17 cellular contexts compared by ENCODE assay signal in the genomic region with DNA sequence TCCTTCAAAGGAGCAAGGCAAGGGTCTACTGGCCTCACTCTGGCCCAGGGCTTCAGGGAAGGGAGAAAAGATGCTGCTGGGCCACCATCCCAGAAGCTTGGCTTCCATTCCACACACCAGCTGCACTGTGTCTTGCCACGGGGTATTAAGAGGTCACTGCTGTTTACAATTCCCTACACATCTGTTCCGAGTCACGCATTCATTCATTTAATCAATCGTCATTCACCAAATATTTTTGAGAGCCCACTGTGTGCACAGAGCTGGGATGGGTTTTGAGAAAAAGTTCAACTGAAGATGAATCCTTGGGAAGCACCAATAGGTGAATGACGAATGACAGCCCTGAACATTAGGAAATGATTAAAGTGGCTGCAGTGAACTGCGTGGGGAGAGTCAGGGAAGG.
A peak's percentile ranks its signal among the peaks of the same experiment; 100 is the strongest.
DNase-seq lines count a peak whose midpoint lies in the region; ATAC-seq and TF ChIP-seq lines count a peak whose summit lies in the region.
"Had no signal": no experiment of that assay in that cellular context is flagged by ENCODE, and none has a peak within 500 bp of the region (broad histone marks: within the 10 kb centered on the region; RNA-seq: fewer than 3 reads in every experiment).

No MANE protein-coding gene starts in this region.

- H3K4me3 ChIP-seq in BJ (ENCODE audit: low read depth, low read length) (no peak overlapping the region), SJCRH30 (no peak overlapping the region), heart left ventricle (no peak overlapping the region), psoas muscle (no peak overlapping the region)

- peak; percentile 50 for DNase-seq in BJ (ENCODE audit: low read depth)
- DNase-seq in SJCRH30, result peak; percentile 80 to 85
- peak in 4 of 5 donors; percentile 65 to 75 (median 69) for DNase-seq in heart left ventricle
- DNase-seq in psoas muscle, result peak; percentile 65 to 74
- no peak for DNase-seq in NCI-H187 (lab: John Stamatoyannopoulos, UW)
- DNase-seq in DMS53 treated with DMSO at 0.1 percent for 48 hours (lab: John Stamatoyannopoulos, UW; ENCODE audit: unreplicated experiment), result no peak
- DNase-seq: activated CD4-positive, alpha-beta T cell treated with anti-CD3 and anti-CD28 coated beads for 36 hours; AML-193; central memory CD4-positive, alpha-beta T cell; DMS53; nephron progenitor cell; retina; stimulated activated CD8-positive, alpha-beta memory T cell treated with anti-CD3 and anti-CD28 coated beads, Interleukin-4, amount 100 ng/mL, for 48 hours; T-helper 9 cell had no signal

- H3K27ac ChIP-seq in SJCRH30 (peak overlapping the region; percentile 86), heart left ventricle (peak overlapping the region in 10 of 12 donors; percentile 12 to 67 (median 62)), psoas muscle (peak overlapping the region; percentile 19)

- H3K9me3 ChIP-seq in SJCRH30 (replicated peaks), result no peaks in the 10 kb centered on the region
- no peaks in the 10 kb centered on the region for H3K9me3 ChIP-seq in heart left ventricle
- no peaks in the 10 kb centered on the region for H3K9me3 ChIP-seq in psoas muscle

- intact Hi-C loops in heart left ventricle (cut with DNase I), result loop anchor here in 4 of 10 donors (5.0 to 10.0 kb wide), 4 partner anchors 54 to 154 kb away; no protein-coding TSS in a partner anchor
- intact Hi-C loops in psoas muscle (cut with DNase I), result no loop called here

- 70 to 88% (median 77%) methylated on average over 6 of the region's 6 CpGs for WGBS in heart left ventricle, 4 donors
- WGBS in psoas muscle, 3 donors, result 27 to 38% (median 32%) methylated on average over 6 of the region's 6 CpGs

- no peak for TF ChIP-seq POLR2A in heart left ventricle (IDR thresholded peaks at IDR 0.05)

- H3K27me3 ChIP-seq in BJ (ENCODE audit: control insufficient read depth, insufficient read depth, low read length), result no peaks in the 10 kb centered on the region
- no peaks in the 10 kb centered on the region for H3K27me3 ChIP-seq in SJCRH30
- no peaks in the 10 kb centered on the region for H3K27me3 ChIP-seq in heart left ventricle
- H3K27me3 ChIP-seq in psoas muscle (ENCODE audit: insufficient read depth in 3 of 3, low read length in 2 of 3), result no peaks in the 10 kb centered on the region

- H3K36me3 ChIP-seq in BJ (ENCODE audit: control insufficient read depth, insufficient read depth, low read length), result peaks cover 10% of the 10 kb centered on the region
- peaks cover 11% of the 10 kb centered on the region; the same call in 1 of the 2 replicates for H3K36me3 ChIP-seq in SJCRH30
- H3K36me3 ChIP-seq in heart left ventricle, result peaks cover 0 to 7% (median 0%) of the 10 kb centered on the region in 9 donors
- no peaks in the 10 kb centered on the region for H3K36me3 ChIP-seq in psoas muscle (ENCODE audit: insufficient read depth in 1 of 2, low read depth in 1 of 2)

- ATAC-seq in heart left ventricle (peak; percentile 47 to 76 (median 65)), psoas muscle (peak; percentile 66 to 77 (median 73)), HG03135 (IDR thresholded peaks at IDR 0.05; ENCODE audit: unreplicated experiment) (no peak), GM21717 (IDR thresholded peaks at IDR 0.05; ENCODE audit: unreplicated experiment) (no peak)
- ATAC-seq: activated CD4-positive, alpha-beta T cell treated with anti-CD3 and anti-CD28 coated beads for 36 hours; activated naive CD4-positive, alpha-beta T cell treated with anti-CD3 and anti-CD28 coated beads, Interleukin-2, amount 50 U/mL, for 72 hours had no signal

- TF ChIP-seq CTCF in BJ (IDR thresholded peaks at IDR 0.05; ENCODE audit: insufficient read depth, low read depth, low read length), result no peak
- TF ChIP-seq CTCF in heart left ventricle (IDR thresholded peaks at IDR 0.05), result no peak
- no peak for TF ChIP-seq CTCF in psoas muscle (IDR thresholded peaks at IDR 0.05)

- CTCF ChIA-PET in BJ (lab: Yijun Ruan, JAX), result interaction anchor here (0.7 to 3.5 kb wide), 3 partner anchors 9 to 82 kb away, joined by 3 to 11 read pairs (median 3); no protein-coding TSS in a partner anchor

- peaks cover 55% of the 10 kb centered on the region for H3K4me1 ChIP-seq in SJCRH30
- H3K4me1 ChIP-seq in heart left ventricle, result peaks cover 0 to 65% (median 49%) of the 10 kb centered on the region in 12 donors
- no peaks in the 10 kb centered on the region for H3K4me1 ChIP-seq in psoas muscle

- POLR2A ChIA-PET in BJ (lab: Charles Lee), result no interaction called here

Comparison
In these comparisons a context has a peak if more than half of its experiments do, and no peak if none do; other contexts are left out.
1. DNase-seq: peak in BJ (single experiment), SJCRH30 (2 of 2), heart left ventricle (4 of 5) and psoas muscle (2 of 2); none in NCI-H187 (0 of 2) and DMS53 treated with DMSO at 0.1 percent for 48 hours (single experiment).
2. H3K27ac ChIP-seq: peak in every context shown above with its lines; median percentile 86 in SJCRH30; 62 in heart left ventricle; 19 in psoas muscle.
3. ATAC-seq: peak in heart left ventricle (4 of 4) and psoas muscle (4 of 4); none in HG03135 (single experiment) and GM21717 (single experiment).